1 cellular context compared by ENCODE assay signal in genomic region chr5:76733049-76733417, GRCh38.
TF ChIP-seq lines count a peak whose summit lies in the region.

No MANE protein-coding gene starts in this region.

TF ChIP-seq in WTC11, 78 proteins besides CTCF, POLR2A, EP300 and RAD21 (continued from another document):
- TF ChIP-seq, protein P1, sequence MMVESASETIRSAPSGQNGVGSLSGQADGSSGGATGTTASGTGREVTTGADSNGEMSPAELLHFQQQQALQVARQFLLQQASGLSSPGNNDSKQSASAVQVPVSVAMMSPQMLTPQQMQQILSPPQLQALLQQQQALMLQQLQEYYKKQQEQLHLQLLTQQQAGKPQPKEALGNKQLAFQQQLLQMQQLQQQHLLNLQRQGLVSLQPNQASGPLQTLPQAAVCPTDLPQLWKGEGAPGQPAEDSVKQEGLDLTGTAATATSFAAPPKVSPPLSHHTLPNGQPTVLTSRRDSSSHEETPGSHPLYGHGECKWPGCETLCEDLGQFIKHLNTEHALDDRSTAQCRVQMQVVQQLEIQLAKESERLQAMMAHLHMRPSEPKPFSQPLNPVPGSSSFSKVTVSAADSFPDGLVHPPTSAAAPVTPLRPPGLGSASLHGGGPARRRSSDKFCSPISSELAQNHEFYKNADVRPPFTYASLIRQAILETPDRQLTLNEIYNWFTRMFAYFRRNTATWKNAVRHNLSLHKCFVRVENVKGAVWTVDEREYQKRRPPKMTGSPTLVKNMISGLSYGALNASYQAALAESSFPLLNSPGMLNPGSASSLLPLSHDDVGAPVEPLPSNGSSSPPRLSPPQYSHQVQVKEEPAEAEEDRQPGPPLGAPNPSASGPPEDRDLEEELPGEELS (CRISPR knock-in tag; IDR thresholded peaks at IDR 0.05), result no peak
- TF ChIP-seq ELF4 (CRISPR knock-in tag; IDR thresholded peaks at IDR 0.05; ENCODE audit: low read depth), result no peak
- TF ChIP-seq, protein P2, sequence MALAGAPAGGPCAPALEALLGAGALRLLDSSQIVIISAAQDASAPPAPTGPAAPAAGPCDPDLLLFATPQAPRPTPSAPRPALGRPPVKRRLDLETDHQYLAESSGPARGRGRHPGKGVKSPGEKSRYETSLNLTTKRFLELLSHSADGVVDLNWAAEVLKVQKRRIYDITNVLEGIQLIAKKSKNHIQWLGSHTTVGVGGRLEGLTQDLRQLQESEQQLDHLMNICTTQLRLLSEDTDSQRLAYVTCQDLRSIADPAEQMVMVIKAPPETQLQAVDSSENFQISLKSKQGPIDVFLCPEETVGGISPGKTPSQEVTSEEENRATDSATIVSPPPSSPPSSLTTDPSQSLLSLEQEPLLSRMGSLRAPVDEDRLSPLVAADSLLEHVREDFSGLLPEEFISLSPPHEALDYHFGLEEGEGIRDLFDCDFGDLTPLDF (CRISPR knock-in tag; IDR thresholded peaks at IDR 0.05), result no peak
